ENCODE assay signal across 29 cellular contexts in genomic region chr19:18073197-18073596, GRCh38. TPM values are rescaled to one million over a fixed set of nuclear protein-coding genes. Genes with fewer than 3 reads are reported as not detected.
DNase-seq lines count a peak whose midpoint lies in the region; ATAC-seq and TF ChIP-seq lines count a peak whose summit lies in the region.
"Had no signal": no experiment of that assay in that cellular context is flagged by ENCODE, and none has a peak within 500 bp of the region (broad histone marks: within the 10 kb centered on the region; RNA-seq: fewer than 3 reads in every experiment).

No MANE protein-coding gene starts in this region.

- H2AK5ac ChIP-seq in H9 (ENCODE audit: insufficient read length, low read length): no peak overlapping the region

- peaks cover 45% of the 10 kb centered on the region for H3K36me3 Mint-ChIP-seq in activated CD4-positive, alpha-beta memory T cell treated with anti-CD3 and anti-CD28 coated beads, Interleukin-2, amount 10 ng/mL, durations not matched to agents 7 days and 5 days (ENCODE audit: low read depth)
- peaks cover 14% of the 10 kb centered on the region for H3K36me3 Mint-ChIP-seq in activated CD4-positive, alpha-beta memory T cell treated with anti-CD3 and anti-CD28 coated beads for 36 hours
- H3K36me3 Mint-ChIP-seq in H9 (ENCODE audit: insufficient read depth in 1 of 3, low read depth in 3 of 3): no peaks in the 10 kb centered on the region
- no peaks in the 10 kb centered on the region for H3K36me3 Mint-ChIP-seq in activated naive CD8-positive, alpha-beta T cell
- H3K36me3 Mint-ChIP-seq in natural killer cell treated with Interleukin-12 subunit alpha and Interleukin-12 subunit beta and Interleukin-15 and Interleukin-18, amount 100 ng/mL, for 72 hours: peaks cover 6% of the 10 kb centered on the region
- peaks cover 37 to 50% of the 10 kb centered on the region in 2 donors for H3K36me3 Mint-ChIP-seq in CD14-positive monocyte

- no peaks in the 10 kb centered on the region for H3K9me3 Mint-ChIP-seq in activated CD4-positive, alpha-beta memory T cell treated with anti-CD3 and anti-CD28 coated beads, Interleukin-2, amount 10 ng/mL, durations not matched to agents 7 days and 5 days
- H3K9me3 Mint-ChIP-seq in activated CD4-positive, alpha-beta memory T cell treated with anti-CD3 and anti-CD28 coated beads for 36 hours: no peaks in the 10 kb centered on the region
- H3K9me3 Mint-ChIP-seq in H9 (no peaks in the 10 kb centered on the region), CD14-positive monocyte (peaks cover 0 to 2% (median 0%) of the 10 kb centered on the region in 7 donors)
- no peaks in the 10 kb centered on the region for H3K9me3 Mint-ChIP-seq in activated naive CD8-positive, alpha-beta T cell (ENCODE audit: low read depth)
- H3K9me3 Mint-ChIP-seq in natural killer cell treated with Interleukin-12 subunit alpha and Interleukin-12 subunit beta and Interleukin-15 and Interleukin-18, amount 100 ng/mL, for 72 hours: no peaks in the 10 kb centered on the region
- H3K9me3 Mint-ChIP-seq: nephron progenitor cell; stimulated activated memory B cell treated with anti-CD40 and anti-IgM and Interleukin-4, amounts not matched to agents 10 μg/mL and 1 μg/mL and 100 μg/mL, for 72 hours had no signal

- H3K9me3 ChIP-seq in H9 (ENCODE audit: control insufficient read depth, low read depth, low read length): no peaks in the 10 kb centered on the region
- H3K9me3 ChIP-seq: esophagus muscularis mucosa, HAP-1, ovary, testis, uterus had no signal

- H3K79me1 ChIP-seq in H9 (ENCODE audit: insufficient read depth, low read depth, low read length, poor library complexity, severe bottlenecking): no peaks in the 10 kb centered on the region

- POLR2A ChIA-PET in activated CD4-positive, alpha-beta memory T cell treated with anti-CD3 and anti-CD28 coated beads, Interleukin-2, amount 10 ng/mL, durations not matched to agents 7 days and 5 days (lab: Charles Lee): no interaction called here
- POLR2A ChIA-PET in activated CD4-positive, alpha-beta memory T cell treated with anti-CD3 and anti-CD28 coated beads for 36 hours (lab: Charles Lee): no interaction called here

- H3K4me3 Mint-ChIP-seq in activated CD4-positive, alpha-beta memory T cell treated with anti-CD3 and anti-CD28 coated beads, Interleukin-2, amount 10 ng/mL, durations not matched to agents 7 days and 5 days: no peak overlapping the region
- H3K4me3 Mint-ChIP-seq in activated CD4-positive, alpha-beta memory T cell treated with anti-CD3 and anti-CD28 coated beads for 36 hours: no peak overlapping the region
- H3K4me3 Mint-ChIP-seq in H9: no peak overlapping the region
- H3K4me3 Mint-ChIP-seq in activated naive CD8-positive, alpha-beta T cell: no peak overlapping the region
- no peak overlapping the region for H3K4me3 Mint-ChIP-seq in natural killer cell treated with Interleukin-12 subunit alpha and Interleukin-12 subunit beta and Interleukin-15 and Interleukin-18, amount 100 ng/mL, for 72 hours
- no peak overlapping the region for H3K4me3 Mint-ChIP-seq in CD14-positive monocyte
- H3K4me3 Mint-ChIP-seq: nephron progenitor cell; stimulated activated memory B cell treated with anti-CD40 and anti-IgM and Interleukin-4, amounts not matched to agents 10 μg/mL and 1 μg/mL and 100 μg/mL, for 72 hours had no signal

- no peak for TF ChIP-seq CTCF in H9 (conservative IDR thresholded peaks at IDR 0.05)
- no peak for TF ChIP-seq CTCF in CD14-positive monocyte (IDR thresholded peaks at IDR 0.05)

- DNase-seq in activated CD4-positive, alpha-beta memory T cell treated with anti-CD3 and anti-CD28 coated beads, Interleukin-2, amount 10 ng/mL, durations not matched to agents 7 days and 5 days: peak; percentile 30
- DNase-seq in activated CD4-positive, alpha-beta memory T cell treated with anti-CD3 and anti-CD28 coated beads for 36 hours: no peak
- DNase-seq in H9 (no peak), NCI-H345 (lab: John Stamatoyannopoulos, UW) (no peak), NCI-H187 treated with DMSO at 0.1 percent for 48 hours (lab: John Stamatoyannopoulos, UW) (no peak), CD14-positive monocyte (ENCODE audit: low spot score) (no peak)
- DNase-seq in natural killer cell treated with Interleukin-12 subunit alpha and Interleukin-12 subunit beta and Interleukin-15 and Interleukin-18, amount 100 ng/mL, for 72 hours (ENCODE audit: low spot score): no peak
- DNase-seq: activated CD4-positive, CD25-positive, alpha-beta regulatory T cell; activated effector memory CD4-positive, alpha-beta T cell treated with anti-CD3 and anti-CD28 coated beads, Interleukin-2, amount 50 U/mL, for 16 hours; amygdala; EL; foreskin melanocyte; NCI-H1092; NCI-H2029; nephron progenitor cell; ovary; retina; small intestine; stimulated activated CD4-positive, alpha-beta T cell treated with anti-CD3 and anti-CD28 coated beads, Interleukin-2, amount 100 ng/mL, for 48 hours; testis; uterus had no signal

- no peak overlapping the region for H2BK15ac ChIP-seq in H9 (ENCODE audit: low read depth, low read length)

- H3K23me2 ChIP-seq in H9 (ENCODE audit: insufficient read length, low read depth, low read length, poor library complexity, severe bottlenecking): no peaks in the 10 kb centered on the region

- H2BK5ac ChIP-seq in H9 (ENCODE audit: insufficient read length, low read length): no peak overlapping the region

- no peak overlapping the region for H3K23ac ChIP-seq in H9 (ENCODE audit: insufficient read length, low read depth, low read length)

- H3K27ac Mint-ChIP-seq in activated CD4-positive, alpha-beta memory T cell treated with anti-CD3 and anti-CD28 coated beads, Interleukin-2, amount 10 ng/mL, durations not matched to agents 7 days and 5 days: peak overlapping the region; percentile 43
- no peak overlapping the region for H3K27ac Mint-ChIP-seq in activated CD4-positive, alpha-beta memory T cell treated with anti-CD3 and anti-CD28 coated beads for 36 hours
- H3K27ac Mint-ChIP-seq in H9: no peak overlapping the region
- H3K27ac Mint-ChIP-seq in activated naive CD8-positive, alpha-beta T cell: peak overlapping the region; percentile 34
- peak overlapping the region; percentile 7 for H3K27ac Mint-ChIP-seq in natural killer cell treated with Interleukin-12 subunit alpha and Interleukin-12 subunit beta and Interleukin-15 and Interleukin-18, amount 100 ng/mL, for 72 hours
- H3K27ac Mint-ChIP-seq in CD14-positive monocyte: no peak overlapping the region
- H3K27ac Mint-ChIP-seq: nephron progenitor cell; stimulated activated memory B cell treated with anti-CD40 and anti-IgM and Interleukin-4, amounts not matched to agents 10 μg/mL and 1 μg/mL and 100 μg/mL, for 72 hours had no signal

- intact Hi-C loops in activated CD4-positive, alpha-beta memory T cell treated with anti-CD3 and anti-CD28 coated beads for 36 hours (cut with micrococcal nuclease): no loop called here
- intact Hi-C loops in CD14-positive monocyte (cut with micrococcal nuclease): no loop called here

- no peak overlapping the region for H2BK120ac ChIP-seq in H9 (ENCODE audit: low read depth, low read length, poor library complexity, severe bottlenecking)

- no peak overlapping the region for H3K4ac ChIP-seq in H9 (ENCODE audit: low read depth, low read length)

- peaks cover 16% of the 10 kb centered on the region for H3K4me1 Mint-ChIP-seq in activated CD4-positive, alpha-beta memory T cell treated with anti-CD3 and anti-CD28 coated beads, Interleukin-2, amount 10 ng/mL, durations not matched to agents 7 days and 5 days
- H3K4me1 Mint-ChIP-seq in activated CD4-positive, alpha-beta memory T cell treated with anti-CD3 and anti-CD28 coated beads for 36 hours (ENCODE audit: low read depth): peaks cover 7% of the 10 kb centered on the region
- peaks cover 0 to 7% of the 10 kb centered on the region in 2 experiments; a peak in 2 of 4 replicates for H3K4me1 Mint-ChIP-seq in H9
- peaks cover 10% of the 10 kb centered on the region for H3K4me1 Mint-ChIP-seq in activated naive CD8-positive, alpha-beta T cell (ENCODE audit: low read depth)
- peaks cover 11% of the 10 kb centered on the region in 2 donors for H3K4me1 Mint-ChIP-seq in natural killer cell treated with Interleukin-12 subunit alpha and Interleukin-12 subunit beta and Interleukin-15 and Interleukin-18, amount 100 ng/mL, for 72 hours (ENCODE audit: low read depth in 2 of 2)
- no peaks in the 10 kb centered on the region for H3K4me1 Mint-ChIP-seq in CD14-positive monocyte
- H3K4me1 Mint-ChIP-seq: nephron progenitor cell; stimulated activated memory B cell treated with anti-CD40 and anti-IgM and Interleukin-4, amounts not matched to agents 10 μg/mL and 1 μg/mL and 100 μg/mL, for 72 hours had no signal

- no peak overlapping the region for H4K8ac ChIP-seq in H9 (replicated peaks; ENCODE audit: insufficient read length, low read depth, low read length)

- H3K27me3 Mint-ChIP-seq in activated CD4-positive, alpha-beta memory T cell treated with anti-CD3 and anti-CD28 coated beads, Interleukin-2, amount 10 ng/mL, durations not matched to agents 7 days and 5 days: no peaks in the 10 kb centered on the region
- H3K27me3 Mint-ChIP-seq in activated CD4-positive, alpha-beta memory T cell treated with anti-CD3 and anti-CD28 coated beads for 36 hours: no peaks in the 10 kb centered on the region
- peaks cover 7% of the 10 kb centered on the region for H3K27me3 Mint-ChIP-seq in H9 (ENCODE audit: low read depth)
- H3K27me3 Mint-ChIP-seq in activated naive CD8-positive, alpha-beta T cell: no peaks in the 10 kb centered on the region
- H3K27me3 Mint-ChIP-seq in natural killer cell treated with Interleukin-12 subunit alpha and Interleukin-12 subunit beta and Interleukin-15 and Interleukin-18, amount 100 ng/mL, for 72 hours: no peaks in the 10 kb centered on the region
- H3K27me3 Mint-ChIP-seq in CD14-positive monocyte (ENCODE audit: low read depth in 3 of 3): peaks cover 0 to 6% (median 3%) of the 10 kb centered on the region in 3 donors
- H3K27me3 Mint-ChIP-seq: stimulated activated memory B cell treated with anti-CD40 and anti-IgM and Interleukin-4, amounts not matched to agents 10 μg/mL and 1 μg/mL and 100 μg/mL, for 72 hours had no signal

- no peak overlapping the region for H4K5ac ChIP-seq in H9 (ENCODE audit: insufficient read length, low read depth, low read length)

- no peak overlapping the region for H3K27ac ChIP-seq in H9 (ENCODE audit: insufficient read length, low read depth, low read length)
- H3K27ac ChIP-seq: coronary artery, esophagus muscularis mucosa, HL-60, ovary, testis, uterus had no signal

- no peak overlapping the region for H3K56ac ChIP-seq in H9 (ENCODE audit: insufficient read length, low read depth, low read length)

- H3K79me2 ChIP-seq in H9 (ENCODE audit: insufficient read depth, low read length): no peaks in the 10 kb centered on the region

- H3K14ac ChIP-seq in H9 (ENCODE audit: insufficient read depth, low read length): 0 out of 2 replicates have a peak overlapping the region, but pooled peaks have one; percentile 36

- H2AFZ ChIP-seq in H9 (ENCODE audit: low read length): no peak overlapping the region

- WGBS in H9 (ENCODE audit: extremely low coverage, insufficient read length, low lambda C conversion rate): no CpG with 5 or more reads among the region's 4 CpGs

- no peaks in the 10 kb centered on the region for H3K4me1 ChIP-seq in H9 (ENCODE audit: insufficient read depth, low read length)
- H3K4me1 ChIP-seq: esophagus muscularis mucosa, testis, uterus had no signal

- no peak overlapping the region for H4K91ac ChIP-seq in H9 (ENCODE audit: insufficient read length, low read depth, low read length)

- no peak overlapping the region for H2BK20ac ChIP-seq in H9 (ENCODE audit: low read depth, low read length, poor library complexity, severe bottlenecking)

- H3K27me3 ChIP-seq in H9 (ENCODE audit: insufficient read depth, low read length): no peaks in the 10 kb centered on the region
- H3K27me3 ChIP-seq: ovary, testis, uterus had no signal

- no peak overlapping the region for H3K9ac ChIP-seq in H9 (ENCODE audit: extremely low read depth, insufficient read length, low read length)

- CTCF ChIA-PET in activated CD4-positive, alpha-beta memory T cell treated with anti-CD3 and anti-CD28 coated beads, Interleukin-2, amount 10 ng/mL, durations not matched to agents 7 days and 5 days (lab: Charles Lee): no interaction called here
- CTCF ChIA-PET in activated CD4-positive, alpha-beta memory T cell treated with anti-CD3 and anti-CD28 coated beads for 36 hours (lab: Charles Lee): no interaction called here

- no peaks in the 10 kb centered on the region for H4K20me1 ChIP-seq in H9 (ENCODE audit: control insufficient read depth, insufficient read depth, insufficient read length)

- no peak overlapping the region for H3T11ph ChIP-seq in H9 (ENCODE audit: low read length)

- no peak overlapping the region for H3K18ac ChIP-seq in H9 (ENCODE audit: insufficient read length, low read depth, low read length)

- no peak overlapping the region for H2BK12ac ChIP-seq in H9 (ENCODE audit: insufficient read length, low read depth, low read length)

- ATAC-seq in natural killer cell treated with Interleukin-12 subunit alpha and Interleukin-12 subunit beta and Interleukin-15 and Interleukin-18, amount 100 ng/mL, for 72 hours: no peak
- ATAC-seq: left lobe of liver; stimulated activated memory B cell treated with anti-CD40 and anti-IgM and Interleukin-4, amounts not matched to agents 10 μg/mL and 1 μg/mL and 100 μg/mL, for 72 hours had no signal

- no peak overlapping the region for H3K4me2 ChIP-seq in H9 (ENCODE audit: insufficient read depth, insufficient read length, low read length)

RNA-seq across cellular contexts. Expression of gene IL12RB1, which starts 13.5 kb away (rescaled TPM):
- 10 to 100 TPM; 66.1 to 70.6 TPM for total RNA-seq in activated CD4-positive, alpha-beta memory T cell treated with anti-CD3 and anti-CD28 coated beads, Interleukin-2, amount 10 ng/mL, durations not matched to agents 7 days and 5 days
- 10 to 100 TPM; 22.6 to 23.3 TPM for total RNA-seq in activated CD4-positive, alpha-beta memory T cell treated with anti-CD3 and anti-CD28 coated beads for 36 hours
- not detected in 2 replicates for total RNA-seq in H9 (2021)
- total RNA-seq in natural killer cell treated with Interleukin-12 subunit alpha and Interleukin-12 subunit beta and Interleukin-15 and Interleukin-18, amount 100 ng/mL, for 72 hours: 100 to 1,000 TPM; 109 to 124 TPM
- 1 to 10 TPM; 7.8 to 7.9 TPM for polyA plus RNA-seq in CD14-positive monocyte
- total RNA-seq: A673 had no signal

RNA-seq across cellular contexts. Expression of gene MAST3, which starts 24.4 kb away (rescaled TPM):
- total RNA-seq in activated CD4-positive, alpha-beta memory T cell treated with anti-CD3 and anti-CD28 coated beads, Interleukin-2, amount 10 ng/mL, durations not matched to agents 7 days and 5 days: 10 to 100 TPM; 29.2 to 29.9 TPM
- 10 to 100 TPM; 22.5 to 23.8 TPM for total RNA-seq in activated CD4-positive, alpha-beta memory T cell treated with anti-CD3 and anti-CD28 coated beads for 36 hours
- 9.6 and 10.4 TPM in 2 replicates for total RNA-seq in H9 (2021)
- total RNA-seq in natural killer cell treated with Interleukin-12 subunit alpha and Interleukin-12 subunit beta and Interleukin-15 and Interleukin-18, amount 100 ng/mL, for 72 hours: 10 to 100 TPM; 30.3 to 31.4 TPM
- polyA plus RNA-seq in CD14-positive monocyte: 10 to 100 TPM in 1 of 2 donors, 1 to 10 TPM in 1; 6.8 to 12.4 TPM

Comparison
In these comparisons a context has a peak if more than half of its experiments do, and no peak if none do; other contexts are left out.
1. H3K27ac Mint-ChIP-seq: peak in activated CD4-positive, alpha-beta memory T cell treated with anti-CD3 and anti-CD28 coated beads, Interleukin-2, amount 10 ng/mL, durations not matched to agents 7 days and 5 days (single experiment), activated naive CD8-positive, alpha-beta T cell (single experiment) and natural killer cell treated with Interleukin-12 subunit alpha and Interleukin-12 subunit beta and Interleukin-15 and Interleukin-18, amount 100 ng/mL, for 72 hours (2 of 2); none in activated CD4-positive, alpha-beta memory T cell treated with anti-CD3 and anti-CD28 coated beads for 36 hours (single experiment), H9 (0 of 3) and CD14-positive monocyte (0 of 7).
2. RNA of gene IL12RB1, which starts 13.5 kb away (total RNA-seq): 109 to 124 TPM in natural killer cell treated with Interleukin-12 subunit alpha and Interleukin-12 subunit beta and Interleukin-15 and Interleukin-18, amount 100 ng/mL, for 72 hours, 66.1 to 70.6 TPM in activated CD4-positive, alpha-beta memory T cell treated with anti-CD3 and anti-CD28 coated beads, Interleukin-2, amount 10 ng/mL, durations not matched to agents 7 days and 5 days and 22.6 to 23.3 TPM in activated CD4-positive, alpha-beta memory T cell treated with anti-CD3 and anti-CD28 coated beads for 36 hours; not detected in H9; every median in the first group is over 10 times any median in the second.